ENCODE assay signal across 8 cellular contexts in genomic region chr14:74583689-74584434, GRCh38. TPM values are rescaled to one million over a fixed set of nuclear protein-coding genes. Genes with fewer than 3 reads are reported as not detected.
DNase-seq lines count a peak whose midpoint lies in the region; ATAC-seq and TF ChIP-seq lines count a peak whose summit lies in the region.

No MANE protein-coding gene starts in this region.

- in situ Hi-C loops in GM13977 (cut with MboI; ENCODE audit: low pct_unique_long_range_greater_than_20kb, low sequenced_read_pairs, unreplicated experiment): no loop called here

- intact Hi-C loops in heart left ventricle (cut with DNase I) (no loop called here), right cardiac atrium (cut with DNase I) (no loop called here), lower lobe of right lung (cut with DNase I) (no loop called here), aorta (cut with DNase I) (no loop called here)

- H3K36me3 ChIP-seq in heart left ventricle: peaks cover 0 to 4% (median 0%) of the 10 kb centered on the region in 9 donors
- H3K36me3 ChIP-seq in lower lobe of right lung: no peaks in the 10 kb centered on the region
- no peaks in the 10 kb centered on the region for H3K36me3 ChIP-seq in aorta (ENCODE audit: control insufficient read depth in 1 of 2, insufficient read depth in 2 of 2, low read length in 1 of 2)

- H3K27me3 ChIP-seq in heart left ventricle: no peaks in the 10 kb centered on the region
- no peaks in the 10 kb centered on the region for H3K27me3 ChIP-seq in right cardiac atrium (ENCODE audit: control insufficient read depth, insufficient read depth)
- no peaks in the 10 kb centered on the region for H3K27me3 ChIP-seq in lower lobe of right lung (ENCODE audit: low read depth)
- no peaks in the 10 kb centered on the region for H3K27me3 ChIP-seq in aorta (ENCODE audit: control insufficient read depth in 1 of 2, insufficient read depth in 2 of 2, low read length in 1 of 2)

- H3K4me1 ChIP-seq in heart left ventricle (peaks cover 0 to 58% (median 29%) of the 10 kb centered on the region in 12 donors), right cardiac atrium (ENCODE audit: control insufficient read depth, insufficient read depth, low read length) (peaks cover 6% of the 10 kb centered on the region), lower lobe of right lung (peaks cover 27% of the 10 kb centered on the region), aorta (ENCODE audit: control insufficient read depth in 1 of 2, insufficient read depth in 2 of 2, low read length in 2 of 2) (peaks cover 0 to 4% of the 10 kb centered on the region in 2 donors)

- WGBS in heart left ventricle, 4 donors: 91 to 94% (median 91%) methylated on average over 6 of the region's 6 CpGs
- WGBS in right cardiac atrium: 82% methylated on average over 6 of the region's 6 CpGs
- 47 to 51% methylated on average over 6 of the region's 6 CpGs for WGBS in aorta, 2 donors

- H3K4me3 ChIP-seq in heart left ventricle (no peak overlapping the region), right cardiac atrium (ENCODE audit: low read length) (no peak overlapping the region), lower lobe of right lung (no peak overlapping the region), aorta (ENCODE audit: low read length in 2 of 2) (no peak overlapping the region)

- no peaks in the 10 kb centered on the region for H3K9me3 ChIP-seq in heart left ventricle
- H3K9me3 ChIP-seq in right cardiac atrium (ENCODE audit: control insufficient read depth, low read length): no peaks in the 10 kb centered on the region
- H3K9me3 ChIP-seq in lower lobe of right lung: no peaks in the 10 kb centered on the region
- no peaks in the 10 kb centered on the region for H3K9me3 ChIP-seq in aorta (ENCODE audit: control insufficient read depth, low read length)

- ATAC-seq in heart left ventricle (peak in 1 of 4 donors; percentile 3), right cardiac atrium (no peak), lower lobe of right lung (no peak), aorta (ENCODE audit: low FRiP score) (no peak), HG02678 (IDR thresholded peaks at IDR 0.05; ENCODE audit: unreplicated experiment) (no peak)

- no peak for TF ChIP-seq POLR2A in heart left ventricle (IDR thresholded peaks at IDR 0.05)

- TF ChIP-seq CTCF in heart left ventricle (IDR thresholded peaks at IDR 0.05): no peak
- no peak for TF ChIP-seq CTCF in lower lobe of right lung (IDR thresholded peaks at IDR 0.05)
- TF ChIP-seq CTCF in GM13977 (IDR thresholded peaks at IDR 0.05; ENCODE audit: extremely low read depth, insufficient read depth, missing control alignments): no peak

- H3K27ac ChIP-seq in heart left ventricle (peak overlapping the region in 10 of 12 donors; percentile 18 to 69 (median 56)), right cardiac atrium (ENCODE audit: low read length) (no peak overlapping the region), lower lobe of right lung (peak overlapping the region; percentile 11), aorta (ENCODE audit: low read depth in 1 of 2, low read length in 2 of 2) (peak overlapping the region in 1 of 2 donors; percentile 81)

- peak in 2 of 5 donors; percentile 13 to 22 for DNase-seq in heart left ventricle
- no peak for DNase-seq in right cardiac atrium
- DNase-seq in astrocyte of the hippocampus (ENCODE audit: low read depth, low spot score): peak; percentile 79
- DNase-seq in lower lobe of right lung: no peak
- peak; percentile 41 to 42 for DNase-seq in aorta
- DNase-seq in T-helper 1 cell: no peak
- no peak for DNase-seq in GM13977 (ENCODE audit: low spot score)

RNA-seq across cellular contexts. Expression of gene LTBP2, which starts 28.2 kb away (rescaled TPM):
- total RNA-seq in heart left ventricle: 10 to 100 TPM; 19.1 to 69.1 (median 36.1) TPM
- polyA plus RNA-seq in heart left ventricle: 1 to 10 TPM; 4.0 to 8.4 TPM
- 10 to 100 TPM; 13.9 to 46.0 (median 23.5) TPM for total RNA-seq in right cardiac atrium
- 3.4 TPM for polyA plus RNA-seq in right cardiac atrium
- 39.5 TPM for total RNA-seq in lower lobe of right lung
- total RNA-seq in aorta: 100 to 1,000 TPM; 209 to 363 TPM
- 100 to 1,000 TPM in 1 of 2 donors, 10 to 100 TPM in 1; 40.4 to 247 TPM for polyA plus RNA-seq in aorta

Comparison
In these comparisons a context has a peak if more than half of its experiments do, and no peak if none do; other contexts are left out.
1. DNase-seq: peak in astrocyte of the hippocampus (single experiment) and aorta (2 of 2); none in right cardiac atrium (0 of 3), lower lobe of right lung (single experiment), T-helper 1 cell (0 of 5) and GM13977 (single experiment).